1 cellular context compared by ENCODE assay signal in the genomic region with DNA sequence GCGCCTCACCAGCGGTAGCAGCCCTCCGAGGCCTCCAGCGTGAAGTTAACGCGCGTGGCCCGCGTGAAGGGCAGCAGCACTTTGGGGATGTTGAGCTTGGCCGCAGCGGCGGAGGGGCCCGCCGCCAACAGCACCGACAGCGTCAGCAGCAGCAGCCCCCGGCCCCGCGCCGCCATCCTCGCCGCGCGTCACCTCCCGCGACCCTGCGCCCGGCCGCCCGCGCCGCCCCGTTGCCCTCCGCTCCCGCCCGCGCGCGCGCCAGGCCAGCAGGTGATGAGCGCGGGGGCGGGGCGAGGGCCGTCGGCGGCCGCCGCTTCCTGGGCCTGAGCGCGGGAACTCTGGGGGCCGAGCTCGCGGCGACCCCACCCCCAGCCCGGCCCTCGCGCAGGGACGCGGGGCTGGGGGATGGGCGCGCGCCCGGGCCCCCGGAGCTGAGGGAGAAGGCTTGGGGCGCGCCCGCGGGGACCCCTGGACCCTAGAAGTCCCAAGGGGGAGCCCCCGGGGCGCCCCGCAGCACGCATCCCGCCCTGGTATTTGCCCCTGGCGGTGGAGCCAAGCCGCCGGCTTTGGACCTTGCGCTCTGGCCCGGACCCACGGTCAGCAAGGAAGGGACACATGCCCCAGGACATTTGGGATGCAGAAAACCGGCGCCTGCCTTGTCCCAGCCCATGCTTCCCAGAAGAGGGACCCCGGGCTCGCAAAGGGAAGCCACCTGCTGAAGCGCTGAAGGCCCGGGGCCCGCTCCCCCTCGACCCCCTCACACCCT.
A peak's percentile ranks its signal among the peaks of the same experiment; 100 is the strongest.
TF ChIP-seq lines count a peak whose summit lies in the region.

A gene (minus strand): TSS at position 272 of the 766 bp plus-strand sequence. CDS start 96 bp downstream, at position 176.

TF ChIP-seq in HepG2, 621 proteins besides CTCF, POLR2A, EP300 and RAD21 (continued from another document):
- TF ChIP-seq, protein P1, sequence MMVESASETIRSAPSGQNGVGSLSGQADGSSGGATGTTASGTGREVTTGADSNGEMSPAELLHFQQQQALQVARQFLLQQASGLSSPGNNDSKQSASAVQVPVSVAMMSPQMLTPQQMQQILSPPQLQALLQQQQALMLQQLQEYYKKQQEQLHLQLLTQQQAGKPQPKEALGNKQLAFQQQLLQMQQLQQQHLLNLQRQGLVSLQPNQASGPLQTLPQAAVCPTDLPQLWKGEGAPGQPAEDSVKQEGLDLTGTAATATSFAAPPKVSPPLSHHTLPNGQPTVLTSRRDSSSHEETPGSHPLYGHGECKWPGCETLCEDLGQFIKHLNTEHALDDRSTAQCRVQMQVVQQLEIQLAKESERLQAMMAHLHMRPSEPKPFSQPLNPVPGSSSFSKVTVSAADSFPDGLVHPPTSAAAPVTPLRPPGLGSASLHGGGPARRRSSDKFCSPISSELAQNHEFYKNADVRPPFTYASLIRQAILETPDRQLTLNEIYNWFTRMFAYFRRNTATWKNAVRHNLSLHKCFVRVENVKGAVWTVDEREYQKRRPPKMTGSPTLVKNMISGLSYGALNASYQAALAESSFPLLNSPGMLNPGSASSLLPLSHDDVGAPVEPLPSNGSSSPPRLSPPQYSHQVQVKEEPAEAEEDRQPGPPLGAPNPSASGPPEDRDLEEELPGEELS (CRISPR knock-in tag; IDR thresholded peaks at IDR 0.05) = no peak
- TF ChIP-seq MAZ (IDR thresholded peaks at IDR 0.05; ENCODE audit: borderline replicate concordance, low read depth, low read length) (peak; percentile 21; the same call in 1 of the 2 replicates), MAZ (CRISPR knock-in tag; IDR thresholded peaks at IDR 0.05; ENCODE audit: low read depth) (no peak), ZFX (CRISPR knock-in tag; IDR thresholded peaks at IDR 0.05; ENCODE audit: low read depth) (peak; percentile 61), ZNF629 (CRISPR knock-in tag; conservative IDR thresholded peaks at IDR 0.05) (0 out of 2 replicates have a peak, but pooled peaks have one; percentile 9), TARDBP (CRISPR knock-in tag; IDR thresholded peaks at IDR 0.05) (no peak), RXRB (CRISPR knock-in tag; IDR thresholded peaks at IDR 0.05; ENCODE audit: borderline replicate concordance) (peak; percentile 17; the same call in 1 of the 2 replicates), ZNF232 (CRISPR knock-in tag; IDR thresholded peaks at IDR 0.05; ENCODE audit: borderline replicate concordance) (0 out of 2 replicates have a peak, but pooled peaks have one; percentile 22), XRCC5 (optimal IDR thresholded peaks at IDR 0.05; ENCODE audit: low read length) (peak; percentile 47), ZNF354B (CRISPR knock-in tag; IDR thresholded peaks at IDR 0.05) (no peak), ZNF331 (CRISPR knock-in tag; IDR thresholded peaks at IDR 0.05) (0 out of 2 replicates have a peak, but pooled peaks have one; percentile 36), NR2F6 (IDR thresholded peaks at IDR 0.05) (0 out of 2 replicates have a peak, but pooled peaks have one; percentile 5), NR2F6 (CRISPR knock-in tag; IDR thresholded peaks at IDR 0.05) (no peak), YY1 (IDR thresholded peaks at IDR 0.05; ENCODE audit: insufficient read depth, insufficient replicate concordance, low read depth, low read length) (peak; percentile 11), ZNF572 (CRISPR knock-in tag; IDR thresholded peaks at IDR 0.05) (no peak), HNF4G (IDR thresholded peaks at IDR 0.05; ENCODE audit: borderline replicate concordance, low read depth, low read length) (peak; percentile 78), HNF4G (CRISPR knock-in tag; IDR thresholded peaks at IDR 0.05; ENCODE audit: borderline replicate concordance, low read depth) (0 out of 2 replicates have a peak, but pooled peaks have one; percentile 40), DMAP1 (CRISPR knock-in tag; IDR thresholded peaks at IDR 0.05) (peak; percentile 42; the same call in 1 of the 2 replicates), MED1 (CRISPR knock-in tag; IDR thresholded peaks at IDR 0.05) (peak; percentile 12; the same call in 1 of the 2 replicates), POLR2G (IDR thresholded peaks at IDR 0.05; ENCODE audit: low read depth, low read length) (peak; percentile 63; the same call in 1 of the 2 replicates), NR2C2 (CRISPR knock-in tag; IDR thresholded peaks at IDR 0.05; ENCODE audit: borderline replicate concordance) (0 out of 2 replicates have a peak, but pooled peaks have one; percentile 40), ZNF121 (CRISPR knock-in tag; IDR thresholded peaks at IDR 0.05) (peak; percentile 94), GABPA (IDR thresholded peaks at IDR 0.05; ENCODE audit: low read depth, low read length) (peak; percentile 21; the same call in 1 of the 2 replicates), GABPA (CRISPR knock-in tag; IDR thresholded peaks at IDR 0.05; ENCODE audit: low read depth) (no peak), CBFB (CRISPR knock-in tag; IDR thresholded peaks at IDR 0.05) (0 out of 2 replicates have a peak, but pooled peaks have one; percentile 5), PHF8 (CRISPR knock-in tag; IDR thresholded peaks at IDR 0.05) (peak; percentile 65), RBFOX2 (IDR thresholded peaks at IDR 0.05; ENCODE audit: low read depth, low read length) (peak; percentile 78)
- TF ChIP-seq, protein P2, sequence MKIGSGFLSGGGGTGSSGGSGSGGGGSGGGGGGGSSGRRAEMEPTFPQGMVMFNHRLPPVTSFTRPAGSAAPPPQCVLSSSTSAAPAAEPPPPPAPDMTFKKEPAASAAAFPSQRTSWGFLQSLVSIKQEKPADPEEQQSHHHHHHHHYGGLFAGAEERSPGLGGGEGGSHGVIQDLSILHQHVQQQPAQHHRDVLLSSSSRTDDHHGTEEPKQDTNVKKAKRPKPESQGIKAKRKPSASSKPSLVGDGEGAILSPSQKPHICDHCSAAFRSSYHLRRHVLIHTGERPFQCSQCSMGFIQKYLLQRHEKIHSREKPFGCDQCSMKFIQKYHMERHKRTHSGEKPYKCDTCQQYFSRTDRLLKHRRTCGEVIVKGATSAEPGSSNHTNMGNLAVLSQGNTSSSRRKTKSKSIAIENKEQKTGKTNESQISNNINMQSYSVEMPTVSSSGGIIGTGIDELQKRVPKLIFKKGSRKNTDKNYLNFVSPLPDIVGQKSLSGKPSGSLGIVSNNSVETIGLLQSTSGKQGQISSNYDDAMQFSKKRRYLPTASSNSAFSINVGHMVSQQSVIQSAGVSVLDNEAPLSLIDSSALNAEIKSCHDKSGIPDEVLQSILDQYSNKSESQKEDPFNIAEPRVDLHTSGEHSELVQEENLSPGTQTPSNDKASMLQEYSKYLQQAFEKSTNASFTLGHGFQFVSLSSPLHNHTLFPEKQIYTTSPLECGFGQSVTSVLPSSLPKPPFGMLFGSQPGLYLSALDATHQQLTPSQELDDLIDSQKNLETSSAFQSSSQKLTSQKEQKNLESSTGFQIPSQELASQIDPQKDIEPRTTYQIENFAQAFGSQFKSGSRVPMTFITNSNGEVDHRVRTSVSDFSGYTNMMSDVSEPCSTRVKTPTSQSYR (CRISPR knock-in tag; IDR thresholded peaks at IDR 0.05; ENCODE audit: borderline replicate concordance) = peak; percentile 44; the same call in 1 of the 2 replicates
- TF ChIP-seq, protein P3, sequence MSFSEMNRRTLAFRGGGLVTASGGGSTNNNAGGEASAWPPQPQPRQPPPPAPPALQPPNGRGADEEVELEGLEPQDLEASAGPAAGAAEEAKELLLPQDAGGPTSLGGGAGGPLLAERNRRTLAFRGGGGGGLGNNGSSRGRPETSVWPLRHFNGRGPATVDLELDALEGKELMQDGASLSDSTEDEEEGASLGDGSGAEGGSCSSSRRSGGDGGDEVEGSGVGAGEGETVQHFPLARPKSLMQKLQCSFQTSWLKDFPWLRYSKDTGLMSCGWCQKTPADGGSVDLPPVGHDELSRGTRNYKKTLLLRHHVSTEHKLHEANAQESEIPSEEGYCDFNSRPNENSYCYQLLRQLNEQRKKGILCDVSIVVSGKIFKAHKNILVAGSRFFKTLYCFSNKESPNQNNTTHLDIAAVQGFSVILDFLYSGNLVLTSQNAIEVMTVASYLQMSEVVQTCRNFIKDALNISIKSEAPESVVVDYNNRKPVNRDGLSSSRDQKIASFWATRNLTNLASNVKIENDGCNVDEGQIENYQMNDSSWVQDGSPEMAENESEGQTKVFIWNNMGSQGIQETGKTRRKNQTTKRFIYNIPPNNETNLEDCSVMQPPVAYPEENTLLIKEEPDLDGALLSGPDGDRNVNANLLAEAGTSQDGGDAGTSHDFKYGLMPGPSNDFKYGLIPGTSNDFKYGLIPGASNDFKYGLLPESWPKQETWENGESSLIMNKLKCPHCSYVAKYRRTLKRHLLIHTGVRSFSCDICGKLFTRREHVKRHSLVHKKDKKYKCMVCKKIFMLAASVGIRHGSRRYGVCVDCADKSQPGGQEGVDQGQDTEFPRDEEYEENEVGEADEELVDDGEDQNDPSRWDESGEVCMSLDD (CRISPR knock-in tag; IDR thresholded peaks at IDR 0.05; ENCODE audit: borderline replicate concordance) = peak; percentile 96
- TF ChIP-seq, protein P4, sequence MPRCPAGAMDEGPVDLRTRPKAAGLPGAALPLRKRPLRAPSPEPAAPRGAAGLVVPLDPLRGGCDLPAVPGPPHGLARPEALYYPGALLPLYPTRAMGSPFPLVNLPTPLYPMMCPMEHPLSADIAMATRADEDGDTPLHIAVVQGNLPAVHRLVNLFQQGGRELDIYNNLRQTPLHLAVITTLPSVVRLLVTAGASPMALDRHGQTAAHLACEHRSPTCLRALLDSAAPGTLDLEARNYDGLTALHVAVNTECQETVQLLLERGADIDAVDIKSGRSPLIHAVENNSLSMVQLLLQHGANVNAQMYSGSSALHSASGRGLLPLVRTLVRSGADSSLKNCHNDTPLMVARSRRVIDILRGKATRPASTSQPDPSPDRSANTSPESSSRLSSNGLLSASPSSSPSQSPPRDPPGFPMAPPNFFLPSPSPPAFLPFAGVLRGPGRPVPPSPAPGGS (CRISPR knock-in tag; IDR thresholded peaks at IDR 0.05) = 0 out of 2 replicates have a peak, but pooled peaks have one; percentile 16
- TF ChIP-seq, protein P5, sequence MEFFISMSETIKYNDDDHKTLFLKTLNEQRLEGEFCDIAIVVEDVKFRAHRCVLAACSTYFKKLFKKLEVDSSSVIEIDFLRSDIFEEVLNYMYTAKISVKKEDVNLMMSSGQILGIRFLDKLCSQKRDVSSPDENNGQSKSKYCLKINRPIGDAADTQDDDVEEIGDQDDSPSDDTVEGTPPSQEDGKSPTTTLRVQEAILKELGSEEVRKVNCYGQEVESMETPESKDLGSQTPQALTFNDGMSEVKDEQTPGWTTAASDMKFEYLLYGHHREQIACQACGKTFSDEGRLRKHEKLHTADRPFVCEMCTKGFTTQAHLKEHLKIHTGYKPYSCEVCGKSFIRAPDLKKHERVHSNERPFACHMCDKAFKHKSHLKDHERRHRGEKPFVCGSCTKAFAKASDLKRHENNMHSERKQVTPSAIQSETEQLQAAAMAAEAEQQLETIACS (CRISPR knock-in tag; IDR thresholded peaks at IDR 0.05) = peak; percentile 63
- TF ChIP-seq, protein P6, sequence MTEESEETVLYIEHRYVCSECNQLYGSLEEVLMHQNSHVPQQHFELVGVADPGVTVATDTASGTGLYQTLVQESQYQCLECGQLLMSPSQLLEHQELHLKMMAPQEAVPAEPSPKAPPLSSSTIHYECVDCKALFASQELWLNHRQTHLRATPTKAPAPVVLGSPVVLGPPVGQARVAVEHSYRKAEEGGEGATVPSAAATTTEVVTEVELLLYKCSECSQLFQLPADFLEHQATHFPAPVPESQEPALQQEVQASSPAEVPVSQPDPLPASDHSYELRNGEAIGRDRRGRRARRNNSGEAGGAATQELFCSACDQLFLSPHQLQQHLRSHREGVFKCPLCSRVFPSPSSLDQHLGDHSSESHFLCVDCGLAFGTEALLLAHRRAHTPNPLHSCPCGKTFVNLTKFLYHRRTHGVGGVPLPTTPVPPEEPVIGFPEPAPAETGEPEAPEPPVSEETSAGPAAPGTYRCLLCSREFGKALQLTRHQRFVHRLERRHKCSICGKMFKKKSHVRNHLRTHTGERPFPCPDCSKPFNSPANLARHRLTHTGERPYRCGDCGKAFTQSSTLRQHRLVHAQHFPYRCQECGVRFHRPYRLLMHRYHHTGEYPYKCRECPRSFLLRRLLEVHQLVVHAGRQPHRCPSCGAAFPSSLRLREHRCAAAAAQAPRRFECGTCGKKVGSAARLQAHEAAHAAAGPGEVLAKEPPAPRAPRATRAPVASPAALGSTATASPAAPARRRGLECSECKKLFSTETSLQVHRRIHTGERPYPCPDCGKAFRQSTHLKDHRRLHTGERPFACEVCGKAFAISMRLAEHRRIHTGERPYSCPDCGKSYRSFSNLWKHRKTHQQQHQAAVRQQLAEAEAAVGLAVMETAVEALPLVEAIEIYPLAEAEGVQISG (CRISPR knock-in tag; IDR thresholded peaks at IDR 0.05) = peak; percentile 62
- TF ChIP-seq, protein P7, sequence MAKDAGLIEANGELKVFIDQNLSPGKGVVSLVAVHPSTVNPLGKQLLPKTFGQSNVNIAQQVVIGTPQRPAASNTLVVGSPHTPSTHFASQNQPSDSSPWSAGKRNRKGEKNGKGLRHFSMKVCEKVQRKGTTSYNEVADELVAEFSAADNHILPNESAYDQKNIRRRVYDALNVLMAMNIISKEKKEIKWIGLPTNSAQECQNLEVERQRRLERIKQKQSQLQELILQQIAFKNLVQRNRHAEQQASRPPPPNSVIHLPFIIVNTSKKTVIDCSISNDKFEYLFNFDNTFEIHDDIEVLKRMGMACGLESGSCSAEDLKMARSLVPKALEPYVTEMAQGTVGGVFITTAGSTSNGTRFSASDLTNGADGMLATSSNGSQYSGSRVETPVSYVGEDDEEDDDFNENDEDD (CRISPR knock-in tag; IDR thresholded peaks at IDR 0.05; ENCODE audit: borderline replicate concordance) = peak; percentile 93; the same call in 1 of the 2 replicates
- TF ChIP-seq, protein P8, sequence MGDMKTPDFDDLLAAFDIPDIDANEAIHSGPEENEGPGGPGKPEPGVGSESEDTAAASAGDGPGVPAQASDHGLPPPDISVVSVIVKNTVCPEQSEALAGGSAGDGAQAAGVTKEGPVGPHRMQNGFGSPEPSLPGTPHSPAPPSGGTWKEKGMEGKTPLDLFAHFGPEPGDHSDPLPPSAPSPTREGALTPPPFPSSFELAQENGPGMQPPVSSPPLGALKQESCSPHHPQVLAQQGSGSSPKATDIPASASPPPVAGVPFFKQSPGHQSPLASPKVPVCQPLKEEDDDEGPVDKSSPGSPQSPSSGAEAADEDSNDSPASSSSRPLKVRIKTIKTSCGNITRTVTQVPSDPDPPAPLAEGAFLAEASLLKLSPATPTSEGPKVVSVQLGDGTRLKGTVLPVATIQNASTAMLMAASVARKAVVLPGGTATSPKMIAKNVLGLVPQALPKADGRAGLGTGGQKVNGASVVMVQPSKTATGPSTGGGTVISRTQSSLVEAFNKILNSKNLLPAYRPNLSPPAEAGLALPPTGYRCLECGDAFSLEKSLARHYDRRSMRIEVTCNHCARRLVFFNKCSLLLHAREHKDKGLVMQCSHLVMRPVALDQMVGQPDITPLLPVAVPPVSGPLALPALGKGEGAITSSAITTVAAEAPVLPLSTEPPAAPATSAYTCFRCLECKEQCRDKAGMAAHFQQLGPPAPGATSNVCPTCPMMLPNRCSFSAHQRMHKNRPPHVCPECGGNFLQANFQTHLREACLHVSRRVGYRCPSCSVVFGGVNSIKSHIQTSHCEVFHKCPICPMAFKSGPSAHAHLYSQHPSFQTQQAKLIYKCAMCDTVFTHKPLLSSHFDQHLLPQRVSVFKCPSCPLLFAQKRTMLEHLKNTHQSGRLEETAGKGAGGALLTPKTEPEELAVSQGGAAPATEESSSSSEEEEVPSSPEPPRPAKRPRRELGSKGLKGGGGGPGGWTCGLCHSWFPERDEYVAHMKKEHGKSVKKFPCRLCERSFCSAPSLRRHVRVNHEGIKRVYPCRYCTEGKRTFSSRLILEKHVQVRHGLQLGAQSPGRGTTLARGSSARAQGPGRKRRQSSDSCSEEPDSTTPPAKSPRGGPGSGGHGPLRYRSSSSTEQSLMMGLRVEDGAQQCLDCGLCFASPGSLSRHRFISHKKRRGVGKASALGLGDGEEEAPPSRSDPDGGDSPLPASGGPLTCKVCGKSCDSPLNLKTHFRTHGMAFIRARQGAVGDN (CRISPR knock-in tag; IDR thresholded peaks at IDR 0.05) = peak; percentile 63
